19 cellular contexts compared by ENCODE assay signal in the genomic region with DNA sequence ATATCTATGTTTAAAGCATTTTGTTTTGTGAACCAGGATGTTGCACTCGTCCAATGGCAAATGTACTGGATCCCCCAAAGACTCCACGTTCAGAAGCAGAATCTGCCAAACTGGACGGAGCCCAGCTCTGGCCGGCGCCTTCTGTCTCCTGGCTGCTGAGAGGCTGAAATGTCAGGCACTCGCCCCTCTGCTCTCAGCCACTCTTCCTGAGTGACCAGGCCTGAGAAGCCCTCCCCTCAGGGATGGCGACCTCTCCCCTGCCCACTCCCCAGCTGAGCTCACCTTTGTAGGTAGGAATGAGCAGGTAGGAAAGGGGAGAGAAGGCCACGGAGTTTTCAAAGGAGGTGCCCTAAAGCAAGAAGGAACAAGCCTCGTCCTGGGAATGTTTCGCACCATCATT.
"Had no signal": no experiment of that assay in that cellular context is flagged by ENCODE, and none has a peak within 500 bp of the region (broad histone marks: within the 10 kb centered on the region; RNA-seq: fewer than 3 reads in every experiment).

No MANE protein-coding gene starts in this region.

- H3K27ac ChIP-seq: coronary artery, dorsolateral prefrontal cortex, esophagus muscularis mucosa, foreskin keratinocyte, gastroesophageal sphincter, heart left ventricle, hepatocyte, left lung, lower lobe of right lung had no signal

- H3K4me1 ChIP-seq: foreskin keratinocyte, left lung, lower lobe of right lung had no signal

- H3K9me3 ChIP-seq: lower lobe of right lung had no signal

- H3K4me3 ChIP-seq: coronary artery, dorsolateral prefrontal cortex, esophagus muscularis mucosa, gastroesophageal sphincter, heart left ventricle, hepatocyte, left lung, lower lobe of right lung had no signal

- H3K27me3 ChIP-seq: esophagus muscularis mucosa, foreskin keratinocyte, gastroesophageal sphincter, hepatocyte had no signal

- ATAC-seq: foreskin keratinocyte, gastroesophageal sphincter, heart left ventricle, left lung, left ventricle myocardium superior, lower lobe of right lung had no signal

- DNase-seq: dermis blood vessel endothelial cell; dorsolateral prefrontal cortex; effector CD4-positive, alpha-beta T cell; effector memory CD4-positive, alpha-beta T cell; foreskin keratinocyte; heart left ventricle; hypothalamus; immature natural killer cell; islet precursor cell; left cardiac atrium; left lung; left ventricle myocardium superior; lower lobe of right lung; mesenchymal stem cell; midbrain had no signal

- H3K36me3 ChIP-seq: esophagus muscularis mucosa, gastroesophageal sphincter, heart left ventricle, left lung, lower lobe of right lung had no signal
